Comparison of ENCODE assay signal across 32 cellular contexts in genomic region chr9:112301420-112301819, GRCh38. TPM values are rescaled to one million over a fixed set of nuclear protein-coding genes. Genes with fewer than 3 reads are reported as not detected.
DNase-seq lines count a peak whose midpoint lies in the region; ATAC-seq, FAIRE-seq and TF ChIP-seq lines count a peak whose summit lies in the region.
"Had no signal": no experiment of that assay in that cellular context is flagged by ENCODE, and none has a peak within 500 bp of the region (broad histone marks: within the 10 kb centered on the region; RNA-seq: fewer than 3 reads in every experiment).

No MANE protein-coding gene starts in this region.

- no peaks in the 10 kb centered on the region for H3K9me3 Mint-ChIP-seq in activated T-cell treated with anti-CD3 and anti-CD28 coated beads, Interleukin-2, amount 50 U/mL, for 4 hours
- H3K9me3 Mint-ChIP-seq in CD4-positive, alpha-beta T cell = no peaks in the 10 kb centered on the region
- no peaks in the 10 kb centered on the region for H3K9me3 Mint-ChIP-seq in activated CD8-positive, alpha-beta T cell treated with anti-CD3 and anti-CD28 coated beads for 36 hours
- H3K9me3 Mint-ChIP-seq: central memory CD8-positive, alpha-beta T cell; nephron had no signal

- CTCF ChIA-PET in CD4-positive, alpha-beta T cell (lab: Charles Lee) = no interaction called here
- CTCF ChIA-PET in activated CD8-positive, alpha-beta T cell treated with anti-CD3 and anti-CD28 coated beads for 36 hours (lab: Charles Lee) = interaction anchor here (0.9 kb wide), 1 partner anchor 24 kb away, joined by 3 read pairs; no protein-coding TSS in a partner anchor

- no peaks in the 10 kb centered on the region for H3K27me3 Mint-ChIP-seq in activated T-cell treated with anti-CD3 and anti-CD28 coated beads, Interleukin-2, amount 50 U/mL, for 4 hours (ENCODE audit: low read depth)
- H3K27me3 Mint-ChIP-seq in CD4-positive, alpha-beta T cell = no peaks in the 10 kb centered on the region
- H3K27me3 Mint-ChIP-seq in activated CD8-positive, alpha-beta T cell treated with anti-CD3 and anti-CD28 coated beads for 36 hours = no peaks in the 10 kb centered on the region
- H3K27me3 Mint-ChIP-seq: central memory CD8-positive, alpha-beta T cell; type B pancreatic cell had no signal

- H3K27me3 ChIP-seq in CD4-positive, alpha-beta T cell (ENCODE audit: control insufficient read depth, insufficient read depth, low read length) = no peaks in the 10 kb centered on the region
- H3K27me3 ChIP-seq: BE2C, body of pancreas, heart left ventricle, MG63, sigmoid colon had no signal

- H3K4me3 Mint-ChIP-seq in activated T-cell treated with anti-CD3 and anti-CD28 coated beads, Interleukin-2, amount 50 U/mL, for 4 hours = no peak overlapping the region
- no peak overlapping the region for H3K4me3 Mint-ChIP-seq in CD4-positive, alpha-beta T cell
- H3K4me3 Mint-ChIP-seq in activated CD8-positive, alpha-beta T cell treated with anti-CD3 and anti-CD28 coated beads for 36 hours = no peak overlapping the region
- H3K4me3 Mint-ChIP-seq: central memory CD8-positive, alpha-beta T cell; nephron; type B pancreatic cell had no signal

- POLR2A ChIA-PET in CD4-positive, alpha-beta T cell (lab: Charles Lee) = no interaction called here
- POLR2A ChIA-PET in activated CD8-positive, alpha-beta T cell treated with anti-CD3 and anti-CD28 coated beads for 36 hours (lab: Charles Lee) = interaction anchor here (0.6 kb wide), 1 partner anchor 17 kb away, joined by 3 read pairs; no protein-coding TSS in a partner anchor

- H3K36me3 Mint-ChIP-seq in activated T-cell treated with anti-CD3 and anti-CD28 coated beads, Interleukin-2, amount 50 U/mL, for 4 hours (ENCODE audit: insufficient read depth) = peaks cover 11% of the 10 kb centered on the region
- peaks cover 33% of the 10 kb centered on the region for H3K36me3 Mint-ChIP-seq in CD4-positive, alpha-beta T cell (ENCODE audit: low read depth)
- peaks cover 9% of the 10 kb centered on the region for H3K36me3 Mint-ChIP-seq in activated CD8-positive, alpha-beta T cell treated with anti-CD3 and anti-CD28 coated beads for 36 hours (ENCODE audit: low read depth)

- intact Hi-C loops in CD4-positive, alpha-beta T cell (cut with DNase I, micrococcal nuclease) = no loop called here
- intact Hi-C loops in activated CD8-positive, alpha-beta T cell treated with anti-CD3 and anti-CD28 coated beads for 36 hours (cut with micrococcal nuclease) = no loop called here

- no peaks in the 10 kb centered on the region for H3K9me3 ChIP-seq in CD4-positive, alpha-beta T cell (ENCODE audit: control insufficient read depth, low read length)
- H3K9me3 ChIP-seq: BE2C, body of pancreas, heart left ventricle, MG63, sigmoid colon had no signal

- no peak overlapping the region for H3K27ac ChIP-seq in CD4-positive, alpha-beta T cell (ENCODE audit: low read depth, low read length)
- H3K27ac ChIP-seq: body of pancreas, heart left ventricle, PC-9, sigmoid colon had no signal

- peak overlapping the region; percentile 15 for H3K27ac Mint-ChIP-seq in CD4-positive, alpha-beta T cell
- peak overlapping the region; percentile 63 for H3K27ac Mint-ChIP-seq in activated CD8-positive, alpha-beta T cell treated with anti-CD3 and anti-CD28 coated beads for 36 hours
- H3K27ac Mint-ChIP-seq: nephron, type B pancreatic cell had no signal

- peak; percentile 38 to 57 for ATAC-seq in activated T-cell treated with anti-CD3 and anti-CD28 coated beads, Interleukin-2, amount 50 U/mL, for 4 hours
- no peak for ATAC-seq in CD4-positive, alpha-beta T cell (ENCODE audit: poor library complexity)
- ATAC-seq in activated CD8-positive, alpha-beta T cell treated with anti-CD3 and anti-CD28 coated beads for 36 hours = peak; percentile 61
- no peak for ATAC-seq in HG03039 (IDR thresholded peaks at IDR 0.05; ENCODE audit: unreplicated experiment)
- no peak for ATAC-seq in GM21447 (IDR thresholded peaks at IDR 0.05; ENCODE audit: unreplicated experiment)
- ATAC-seq: body of pancreas, heart left ventricle, Right ventricle myocardium inferior, SK-N-SH treated with all-trans-retinoic acid at 6 μM for 48 hours had no signal

- FAIRE-seq in islet of Langerhans (lab: Jason Lieb, UNC) = peak; percentile 75
- FAIRE-seq: endometrium had no signal

- no peak for DNase-seq in activated T-cell treated with anti-CD3 and anti-CD28 coated beads, Interleukin-2, amount 50 U/mL, for 4 hours
- DNase-seq in activated T-cell treated with anti-CD3 and anti-CD28 coated beads, Interleukin-2, amount 50 U/mL, for 48 hours = no peak
- DNase-seq in CD4-positive, alpha-beta T cell = no peak
- DNase-seq in activated CD8-positive, alpha-beta T cell treated with anti-CD3 and anti-CD28 coated beads for 36 hours = no peak
- no peak for DNase-seq in EL
- DNase-seq: ACHN; activated CD4-positive, alpha-beta T cell treated with anti-CD3 and anti-CD28 coated beads for 4 hours; activated effector memory CD4-positive, alpha-beta T cell treated with Interleukin-2 at 50 U/mL for 16 hours; BE2C; body of pancreas; dermis blood vessel endothelial cell; DMS 273 treated with DMSO at 0.1 percent for 48 hours; foreskin melanocyte; heart left ventricle; KG1; MG63; NCI-H1417; NCI-H2029 treated with DMSO at 0.1 percent for 48 hours; NCI-H2227 treated with DMSO at 0.1 percent for 48 hours; NCI-H526; PC-9; sigmoid colon; stimulated activated CD4-positive, alpha-beta T cell treated with anti-CD3 and anti-CD28 coated beads, Interleukin-4, amount 100 ng/mL, for 24 hours had no signal

- no peak for TF ChIP-seq CTCF in CD4-positive, alpha-beta T cell (IDR thresholded peaks at IDR 0.05)
- TF ChIP-seq CTCF in activated CD8-positive, alpha-beta T cell treated with anti-CD3 and anti-CD28 coated beads for 36 hours (IDR thresholded peaks at IDR 0.05) = no peak

- H3K4me1 Mint-ChIP-seq in activated T-cell treated with anti-CD3 and anti-CD28 coated beads, Interleukin-2, amount 50 U/mL, for 4 hours (ENCODE audit: low read depth) = peaks cover 49% of the 10 kb centered on the region
- peaks cover 72% of the 10 kb centered on the region for H3K4me1 Mint-ChIP-seq in CD4-positive, alpha-beta T cell (ENCODE audit: low read depth)
- peaks cover 47% of the 10 kb centered on the region for H3K4me1 Mint-ChIP-seq in activated CD8-positive, alpha-beta T cell treated with anti-CD3 and anti-CD28 coated beads for 36 hours (ENCODE audit: low read depth)
- H3K4me1 Mint-ChIP-seq: nephron had no signal

RNA-seq across cellular contexts. Expression of gene PTBP3, which starts 32.0 kb away (rescaled TPM):
- total RNA-seq in activated T-cell treated with anti-CD3 and anti-CD28 coated beads, Interleukin-2, amount 50 U/mL, for 4 hours = 10 to 100 TPM; 73.1 to 81.1 (median 73.5) TPM
- total RNA-seq in CD4-positive, alpha-beta T cell = 100 to 1,000 TPM in 1 of 2 experiments, 10 to 100 TPM in 1; 100.0 to 110 TPM
- 100 to 1,000 TPM; 108 to 120 TPM for total RNA-seq in activated CD8-positive, alpha-beta T cell treated with anti-CD3 and anti-CD28 coated beads for 36 hours

Comparison
In these comparisons a context has a peak if more than half of its experiments do, and no peak if none do; other contexts are left out.
1. ATAC-seq: peak in activated T-cell treated with anti-CD3 and anti-CD28 coated beads, Interleukin-2, amount 50 U/mL, for 4 hours (2 of 2) and activated CD8-positive, alpha-beta T cell treated with anti-CD3 and anti-CD28 coated beads for 36 hours (single experiment); none in CD4-positive, alpha-beta T cell (single experiment), HG03039 (single experiment) and GM21447 (single experiment).